ENCODE assay signal across 1 cellular context in genomic region chr19:40217027-40217810, GRCh38.
TF ChIP-seq lines count a peak whose summit lies in the region.

No MANE protein-coding gene starts in this region.

TF ChIP-seq in HEK293, 187 proteins besides CTCF, POLR2A, EP300 and RAD21 (continued from another document and continues in another):
- no peak for TF ChIP-seq REST (tag by site-specific recombination; IDR thresholded peaks at IDR 0.05)
- TF ChIP-seq ZNF670 (tag by site-specific recombination; IDR thresholded peaks at IDR 0.05; ENCODE audit: low read depth) = no peak
- no peak for TF ChIP-seq PRDM4 (tag by site-specific recombination; IDR thresholded peaks at IDR 0.05)
- peak; percentile 50 for TF ChIP-seq ZBTB26 (tag by site-specific recombination; optimal IDR thresholded peaks at IDR 0.05)
- TF ChIP-seq ZIC2 (tag by site-specific recombination; IDR thresholded peaks at IDR 0.05) = peak; percentile 66
- TF ChIP-seq ZNF596 (tag by site-specific recombination; IDR thresholded peaks at IDR 0.05) = no peak
- TF ChIP-seq ZNF626 (tag by site-specific recombination; IDR thresholded peaks at IDR 0.05) = no peak
- no peak for TF ChIP-seq ZNF398 (tag by site-specific recombination; IDR thresholded peaks at IDR 0.05)
- TF ChIP-seq ZNF747 (tag by site-specific recombination; IDR thresholded peaks at IDR 0.05) = no peak
- TF ChIP-seq ZNF658 (tag by site-specific recombination; IDR thresholded peaks at IDR 0.05) = no peak
- no peak for TF ChIP-seq ZNF292 (tag by site-specific recombination; IDR thresholded peaks at IDR 0.05; ENCODE audit: borderline replicate concordance, low read depth)
- TF ChIP-seq ZNF558 (tag by site-specific recombination; IDR thresholded peaks at IDR 0.05) = no peak
- no peak for TF ChIP-seq ELK4 (IDR thresholded peaks at IDR 0.05; ENCODE audit: borderline replicate concordance, low read depth, low read length)
- 0 out of 2 replicates have a peak, but pooled peaks have one; percentile 34 for TF ChIP-seq ZBTB10 (tag by site-specific recombination; IDR thresholded peaks at IDR 0.05)
- no peak for TF ChIP-seq ZNF146 (tag by site-specific recombination; IDR thresholded peaks at IDR 0.05)
- no peak for TF ChIP-seq YY2 (tag by site-specific recombination; IDR thresholded peaks at IDR 0.05)
- no peak for TF ChIP-seq BCL11A (tag by site-specific recombination; IDR thresholded peaks at IDR 0.05; ENCODE audit: low read depth)
- TF ChIP-seq ZBTB17 (tag by site-specific recombination; IDR thresholded peaks at IDR 0.05) = peak; percentile 58; the same call in 1 of the 2 replicates
- TF ChIP-seq PRDM10 (tag by site-specific recombination; IDR thresholded peaks at IDR 0.05) = peak; percentile 86
- peak; percentile 74; the same call in 1 of the 2 replicates for TF ChIP-seq ZNF280D (tag by site-specific recombination; IDR thresholded peaks at IDR 0.05)
- TF ChIP-seq ZNF555 (tag by site-specific recombination; conservative IDR thresholded peaks at IDR 0.05) = no peak
- no peak for TF ChIP-seq ZNF184 (tag by site-specific recombination; IDR thresholded peaks at IDR 0.05)
- no peak for TF ChIP-seq RBAK (tag by site-specific recombination; IDR thresholded peaks at IDR 0.05)
- 0 out of 2 replicates have a peak, but pooled peaks have one; percentile 22 for TF ChIP-seq KLF16 (tag by site-specific recombination; IDR thresholded peaks at IDR 0.05)
- no peak for TF ChIP-seq ZNF23 (tag by site-specific recombination; IDR thresholded peaks at IDR 0.05; ENCODE audit: borderline replicate concordance)
- no peak for TF ChIP-seq TCF7L2 (IDR thresholded peaks at IDR 0.05; ENCODE audit: borderline replicate concordance, low read depth, low read length)
- no peak for TF ChIP-seq ZNF112 (tag by site-specific recombination; IDR thresholded peaks at IDR 0.05)
- no peak for TF ChIP-seq ZNF350 (tag by site-specific recombination; IDR thresholded peaks at IDR 0.05)
- TF ChIP-seq ZNF24 (tag by site-specific recombination; IDR thresholded peaks at IDR 0.05) = peak; percentile 45; the same call in 1 of the 2 replicates
- TF ChIP-seq ZFHX2 (tag by site-specific recombination; conservative IDR thresholded peaks at IDR 0.05) = no peak; the same call in 1 of the 2 replicates
- no peak for TF ChIP-seq ZBTB20 (tag by site-specific recombination; IDR thresholded peaks at IDR 0.05)
- TF ChIP-seq BCL11B (tag by site-specific recombination; IDR thresholded peaks at IDR 0.05; ENCODE audit: low read depth) = no peak
- TF ChIP-seq ZNF341 (tag by site-specific recombination; IDR thresholded peaks at IDR 0.05; ENCODE audit: low read depth) = no peak; the same call in 1 of the 2 replicates
- TF ChIP-seq ZNF311 (tag by site-specific recombination; IDR thresholded peaks at IDR 0.05; ENCODE audit: borderline replicate concordance) = no peak
- TF ChIP-seq ZNF530 (tag by site-specific recombination; IDR thresholded peaks at IDR 0.05; ENCODE audit: low read depth) = no peak
- TF ChIP-seq ZNF837 (tag by site-specific recombination; IDR thresholded peaks at IDR 0.05) = no peak
- TF ChIP-seq AEBP2 (tag by site-specific recombination; IDR thresholded peaks at IDR 0.05; ENCODE audit: borderline replicate concordance) = no peak
- no peak; the same call in 1 of the 2 replicates for TF ChIP-seq ZNF600 (tag by site-specific recombination; IDR thresholded peaks at IDR 0.05)
